Comparison of ENCODE assay signal across 23 cellular contexts in genomic region chr2:56515399-56515798, GRCh38.
"Had no signal": no experiment of that assay in that cellular context is flagged by ENCODE, and none has a peak within 500 bp of the region (broad histone marks: within the 10 kb centered on the region; RNA-seq: fewer than 3 reads in every experiment).

No MANE protein-coding gene starts in this region.

- H3K4me3 ChIP-seq: ascending aorta, hepatocyte, left ventricle myocardium inferior, prostate gland, uterus had no signal

- H3K4me1 Mint-ChIP-seq: immature natural killer cell; naive thymus-derived CD4-positive, alpha-beta T cell; stimulated activated naive B cell treated with anti-CD40 and anti-IgM and Interleukin-4, amounts not matched to agents 10 μg/mL and 1 μg/mL and 100 μg/mL, for 72 hours had no signal

- ATAC-seq: activated CD8-positive, alpha-beta T cell treated with anti-CD3 and anti-CD28 coated beads, Interleukin-2, amount 10 ng/mL, durations not matched to agents 7 days and 5 days; activated naive CD4-positive, alpha-beta T cell treated with anti-CD3 and anti-CD28 coated beads, Interleukin-2, amount 50 U/mL, for 72 hours; naive thymus-derived CD4-positive, alpha-beta T cell; stimulated activated naive B cell treated with anti-CD40 and anti-IgM and Interleukin-4, amounts not matched to agents 10 μg/mL and 1 μg/mL and 100 μg/mL, for 72 hours had no signal

- H3K27me3 ChIP-seq: ascending aorta, brain microvascular endothelial cell, hepatocyte, uterus had no signal

- H3K27ac Mint-ChIP-seq: activated CD8-positive, alpha-beta T cell treated with anti-CD3 and anti-CD28 coated beads, Interleukin-2, amount 10 ng/mL, durations not matched to agents 7 days and 5 days; activated naive CD4-positive, alpha-beta T cell treated with anti-CD3 and anti-CD28 coated beads, Interleukin-2, amount 50 U/mL, for 72 hours; immature natural killer cell; naive thymus-derived CD4-positive, alpha-beta T cell; stimulated activated naive B cell treated with anti-CD40 and anti-IgM and Interleukin-4, amounts not matched to agents 10 μg/mL and 1 μg/mL and 100 μg/mL, for 72 hours had no signal

- H3K4me3 Mint-ChIP-seq: activated CD8-positive, alpha-beta T cell treated with anti-CD3 and anti-CD28 coated beads, Interleukin-2, amount 10 ng/mL, durations not matched to agents 7 days and 5 days; immature natural killer cell; naive thymus-derived CD4-positive, alpha-beta T cell; stimulated activated naive B cell treated with anti-CD40 and anti-IgM and Interleukin-4, amounts not matched to agents 10 μg/mL and 1 μg/mL and 100 μg/mL, for 72 hours had no signal

- H3K36me3 ChIP-seq: ascending aorta, brain microvascular endothelial cell, left ventricle myocardium inferior, prostate gland, uterus had no signal

- DNase-seq: activated CD4-positive, alpha-beta T cell treated with anti-CD3 and anti-CD28 coated beads for 1 hour; activated CD4-positive, alpha-beta T cell treated with anti-CD3 and anti-CD28 coated beads, Interleukin-2, amount 50 U/mL, for 1 hour; activated CD8-positive, alpha-beta T cell treated with anti-CD3 and anti-CD28 coated beads, Interleukin-2, amount 10 ng/mL, durations not matched to agents 7 days and 5 days; activated gamma-delta T cell treated with Interleukin-2 at 50 U/mL for 16 hours; brain microvascular endothelial cell; central memory CD4-positive, alpha-beta T cell; dermis blood vessel endothelial cell; effector CD8-positive, alpha-beta T cell; erythroblast; foreskin melanocyte; glutamatergic neuron; immature natural killer cell; left ventricle myocardium inferior; naive thymus-derived CD4-positive, alpha-beta T cell; stimulated activated CD4-positive, alpha-beta T cell treated with anti-CD3 and anti-CD28 coated beads, Interleukin-2, amount 100 ng/mL, for 48 hours; stimulated activated CD8-positive, alpha-beta memory T cell treated with anti-CD3 and anti-CD28 coated beads, Interleukin-4, amount 100 ng/mL, for 48 hours; stimulated activated naive B cell treated with anti-CD40 and anti-IgM and Interleukin-4, amounts not matched to agents 10 μg/mL and 1 μg/mL and 100 μg/mL, for 72 hours; trophoblast cell; uterus had no signal

- H3K27ac ChIP-seq: ascending aorta, brain microvascular endothelial cell, hepatocyte, left ventricle myocardium inferior, prostate gland, uterus had no signal

- H3K36me3 Mint-ChIP-seq: activated naive CD4-positive, alpha-beta T cell treated with anti-CD3 and anti-CD28 coated beads, Interleukin-2, amount 50 U/mL, for 72 hours; immature natural killer cell; naive thymus-derived CD4-positive, alpha-beta T cell; stimulated activated naive B cell treated with anti-CD40 and anti-IgM and Interleukin-4, amounts not matched to agents 10 μg/mL and 1 μg/mL and 100 μg/mL, for 72 hours had no signal

- H3K4me1 ChIP-seq: ascending aorta, left ventricle myocardium inferior, prostate gland, uterus had no signal

- H3K9me3 ChIP-seq: ascending aorta, left ventricle myocardium inferior, prostate gland, uterus had no signal

- H3K27me3 Mint-ChIP-seq: naive thymus-derived CD4-positive, alpha-beta T cell; stimulated activated naive B cell treated with anti-CD40 and anti-IgM and Interleukin-4, amounts not matched to agents 10 μg/mL and 1 μg/mL and 100 μg/mL, for 72 hours had no signal
